In the genomic region with DNA sequence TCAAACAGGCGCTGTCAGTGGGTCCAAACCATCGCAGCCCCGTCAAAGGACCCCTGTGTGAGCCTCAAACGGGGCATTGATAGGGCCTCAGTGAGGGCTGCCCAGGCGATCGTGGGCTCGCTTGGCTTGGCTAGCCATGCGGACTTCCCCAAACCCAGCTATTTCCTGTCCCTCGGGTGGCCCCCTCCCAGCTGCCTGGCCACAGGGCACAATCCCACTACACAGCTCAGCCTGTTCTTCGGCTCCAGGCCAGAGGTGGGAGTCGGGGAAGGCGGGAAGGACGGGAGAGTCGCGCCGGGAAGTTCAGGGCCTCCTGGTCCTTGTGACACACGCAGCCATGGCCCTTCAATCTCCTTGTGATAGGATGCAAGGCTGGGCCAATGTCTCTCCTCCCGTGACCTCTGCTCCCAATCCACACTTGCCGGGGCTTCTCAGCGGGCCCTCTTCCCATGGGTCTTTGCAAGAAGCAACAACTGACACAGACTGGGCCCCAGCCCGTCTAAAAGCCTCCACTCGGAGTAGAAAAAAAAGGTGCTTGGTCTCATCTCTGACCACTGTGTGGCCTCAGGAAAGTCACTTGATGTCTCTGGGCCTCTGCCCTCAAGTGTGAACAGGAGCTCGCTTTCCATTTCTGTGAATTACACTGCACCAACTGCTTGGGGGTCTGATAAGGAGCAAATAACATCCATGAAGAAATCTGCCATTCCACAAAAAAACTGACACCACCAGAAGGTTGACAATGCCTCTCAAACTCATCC, we compare ENCODE assay signal across 20 cellular contexts. TPM values are rescaled to one million over a fixed set of nuclear protein-coding genes. Genes with fewer than 3 reads are reported as not detected.
DNase-seq lines count a peak whose midpoint lies in the region; ATAC-seq, FAIRE-seq and TF ChIP-seq lines count a peak whose summit lies in the region.
"Had no signal": no experiment of that assay in that cellular context is flagged by ENCODE, and none has a peak within 500 bp of the region (broad histone marks: within the 10 kb centered on the region; RNA-seq: fewer than 3 reads in every experiment).

No MANE protein-coding gene starts in this region.

- H4K20me1 ChIP-seq in HepG2 (ENCODE audit: insufficient read depth, low read length) (no peaks in the 10 kb centered on the region), GM23248 (ENCODE audit: insufficient read depth) (no peaks in the 10 kb centered on the region)

- H3K79me2 ChIP-seq in HepG2 (ENCODE audit: insufficient read depth, low read length) (no peaks in the 10 kb centered on the region), GM23248 (ENCODE audit: insufficient read depth) (no peaks in the 10 kb centered on the region)

- no peak overlapping the region for H3K27ac ChIP-seq in HepG2 (ENCODE audit: extremely low read length, insufficient read depth, low read length)
- no peak overlapping the region for H3K27ac ChIP-seq in right lobe of liver
- peak overlapping the region; percentile 83 for H3K27ac ChIP-seq in SJCRH30
- H3K27ac ChIP-seq in aorta (ENCODE audit: low read depth in 1 of 2, low read length in 2 of 2): no peak overlapping the region
- H3K27ac ChIP-seq in GM23248: no peak overlapping the region
- H3K27ac ChIP-seq: brain microvascular endothelial cell, WERI-Rb-1 had no signal

- WGBS in HepG2 (ENCODE audit: low lambda C conversion rate): 40% methylated on average over 4 of the region's 23 CpGs
- 69% methylated on average over 7 of the region's 23 CpGs for WGBS in right lobe of liver (ENCODE audit: insufficient coverage, low coverage, low lambda C conversion rate, missing lambda C conversion rate)
- WGBS in aorta, 2 donors: 69 to 70% methylated on average over 23 of the region's 23 CpGs
- WGBS in GM23248 (ENCODE audit: low coverage in 1 of 2, low lambda C conversion rate in 2 of 2, missing lambda C conversion rate in 2 of 2), 2 experiments: 54 to 60% methylated on average over 23 of the region's 23 CpGs

- H3K36me3 ChIP-seq in HepG2 (replicated peaks in 1 of 2; ENCODE audit: control insufficient read depth in 1 of 2, insufficient read depth in 2 of 2, low read length in 2 of 2): no peaks in the 10 kb centered on the region
- peaks cover 0 to 2% (median 0%) of the 10 kb centered on the region in 4 donors for H3K36me3 ChIP-seq in right lobe of liver
- H3K36me3 ChIP-seq in SJCRH30: no peaks in the 10 kb centered on the region
- no peaks in the 10 kb centered on the region for H3K36me3 ChIP-seq in aorta (ENCODE audit: control insufficient read depth in 1 of 2, insufficient read depth in 2 of 2, low read length in 1 of 2)
- no peaks in the 10 kb centered on the region for H3K36me3 ChIP-seq in GM23248 (ENCODE audit: low read depth)
- H3K36me3 ChIP-seq: brain microvascular endothelial cell, WERI-Rb-1 had no signal

- intact Hi-C loops in HepG2 (cut with micrococcal nuclease; ENCODE audit: unreplicated experiment): no loop called here
- intact Hi-C loops in right lobe of liver (cut with DNase I): no loop called here
- intact Hi-C loops in aorta (cut with DNase I): no loop called here

- BruUV-seq in HepG2 (replicated peaks; lab: Mats Ljungman, UMichigan): no TSS peak

- no peaks in the 10 kb centered on the region for H3F3A ChIP-seq in GM23248 (ENCODE audit: insufficient read depth)

- TF ChIP-seq POLR2A in HepG2 (IDR thresholded peaks at IDR 0.05; ENCODE audit: insufficient read depth in 1 of 2, low read depth in 2 of 2, low read length in 2 of 2): no peak
- TF ChIP-seq POLR2A in right lobe of liver (IDR thresholded peaks at IDR 0.05): no peak

- TF ChIP-seq RAD21 in HepG2 (CRISPR knock-in tag; IDR thresholded peaks at IDR 0.05): no peak

- H2AFZ ChIP-seq in HepG2 (ENCODE audit: low read length): no peak overlapping the region
- H2AFZ ChIP-seq in GM23248: no peak overlapping the region

- in situ Hi-C loops in HepG2 (cut with HindIII; ENCODE audit: extremely low pct_ligation_motif_present, low pct_unique_long_range_greater_than_20kb): no loop called here
- in situ Hi-C loops in GM23248 (cut with MboI): no loop called here

- H3K4me3 ChIP-seq in HepG2 (replicated peaks in 1 of 3; ENCODE audit: insufficient read depth in 1 of 3, low read depth in 2 of 3, low read length in 3 of 3) (no peak overlapping the region), right lobe of liver (no peak overlapping the region), SJCRH30 (no peak overlapping the region), aorta (ENCODE audit: low read length in 2 of 2) (no peak overlapping the region), GM23248 (no peak overlapping the region)

- no peak for TF ChIP-seq CTCF in HepG2 (CRISPR knock-in tag; IDR thresholded peaks at IDR 0.05)
- TF ChIP-seq CTCF in right lobe of liver (IDR thresholded peaks at IDR 0.05): no peak

- DNase-seq in HepG2 (ENCODE audit: low spot score): no peak
- DNase-seq in right lobe of liver: no peak
- DNase-seq in SJCRH30: peak; percentile 81
- DNase-seq in left kidney (ENCODE audit: low read depth, low spot score): peak; percentile 82
- DNase-seq in aorta: no peak
- DNase-seq in GM23248: no peak
- DNase-seq in NCI-H2196 treated with DMSO at 0.1 percent for 48 hours (lab: John Stamatoyannopoulos, UW; ENCODE audit: unreplicated experiment): no peak
- DNase-seq: activated T-cell treated with anti-CD3 and anti-CD28 coated beads, Interleukin-2, amount 50 U/mL, for 48 hours; brain microvascular endothelial cell; DND-41; NCI-H1092 treated with DMSO at 0.1 percent for 48 hours; NCI-H446 treated with DMSO at 0.1 percent for 48 hours; occipital lobe; WERI-Rb-1 had no signal

- TF ChIP-seq EP300 in HepG2 (IDR thresholded peaks at IDR 0.05; ENCODE audit: low read depth in 2 of 2, low read length in 2 of 2) (no peak), HepG2 (CRISPR knock-in tag; IDR thresholded peaks at IDR 0.05; ENCODE audit: borderline replicate concordance) (no peak)

- ATAC-seq in HepG2 (peak; percentile 19; the same call in 1 of the 3 replicates), right lobe of liver (no peak), aorta (ENCODE audit: low FRiP score) (peak; percentile 46), HG02763 (IDR thresholded peaks at IDR 0.05; ENCODE audit: unreplicated experiment) (no peak)
- ATAC-seq: left lobe of liver, Right ventricle myocardium inferior had no signal

- FAIRE-seq in HepG2 (lab: Jason Lieb, UNC): no peak
- FAIRE-seq: endometrium had no signal

- H3K4me1 ChIP-seq in HepG2 (ENCODE audit: insufficient read depth, low read length) (no peaks in the 10 kb centered on the region), right lobe of liver (no peaks in the 10 kb centered on the region), SJCRH30 (peaks cover 58% of the 10 kb centered on the region), aorta (ENCODE audit: control insufficient read depth in 1 of 2, insufficient read depth in 2 of 2, low read length in 2 of 2) (no peaks in the 10 kb centered on the region), GM23248 (ENCODE audit: insufficient read depth) (no peaks in the 10 kb centered on the region)

- no peak overlapping the region for H3K4me2 ChIP-seq in HepG2 (ENCODE audit: low read depth, low read length)
- H3K4me2 ChIP-seq in GM23248 (ENCODE audit: unreplicated experiment): no peak overlapping the region

- CTCF ChIA-PET in HepG2 (lab: Yijun Ruan, JAX; ENCODE audit: low intra/inter-chr PET ratio, low total read pairs): no interaction called here

- no peaks in the 10 kb centered on the region for H3K9me3 ChIP-seq in HepG2 (ENCODE audit: low read length)
- no peaks in the 10 kb centered on the region for H3K9me3 ChIP-seq in right lobe of liver
- H3K9me3 ChIP-seq in SJCRH30 (replicated peaks): no peaks in the 10 kb centered on the region
- H3K9me3 ChIP-seq in aorta (ENCODE audit: control insufficient read depth, low read length): no peaks in the 10 kb centered on the region
- H3K9me3 ChIP-seq in GM23248 (ENCODE audit: low read depth): no peaks in the 10 kb centered on the region

- no peaks in the 10 kb centered on the region for H3K9me2 ChIP-seq in GM23248 (ENCODE audit: insufficient read depth)

- POLR2A ChIA-PET in HepG2 (lab: Yijun Ruan, JAX): no interaction called here

- peaks cover 2 to 10% of the 10 kb centered on the region in 2 experiments; a peak in 4 of 5 replicates for H3K27me3 ChIP-seq in HepG2 (ENCODE audit: control insufficient read depth in 1 of 2, insufficient read depth in 2 of 2, low read length in 2 of 2)
- H3K27me3 ChIP-seq in right lobe of liver: no peaks in the 10 kb centered on the region
- H3K27me3 ChIP-seq in SJCRH30: no peaks in the 10 kb centered on the region
- no peaks in the 10 kb centered on the region for H3K27me3 ChIP-seq in aorta (ENCODE audit: control insufficient read depth in 1 of 2, insufficient read depth in 2 of 2, low read length in 1 of 2)
- peaks cover 6% of the 10 kb centered on the region; the same call in 1 of the 2 replicates for H3K27me3 ChIP-seq in GM23248 (replicated peaks; ENCODE audit: insufficient read depth)
- H3K27me3 ChIP-seq: brain microvascular endothelial cell had no signal

- H3K9ac ChIP-seq in HepG2 (ENCODE audit: insufficient read depth, low read depth, low read length): no peak overlapping the region
- no peak overlapping the region for H3K9ac ChIP-seq in GM23248

RNA-seq across cellular contexts. Expression of a gene that starts 7.1 kb away (rescaled TPM):
- 0.04 TPM in 1 of 2 replicates, not detected in the other for total RNA-seq in HepG2 (2016; rRNA removed; fragmentation: Illumina TruSeq; extraction: Trizol)
- total RNA-seq in HepG2 (2016; cell fraction: cytosol; rRNA removed; fragmentation: Illumina TruSeq; extraction: Trizol; ENCODE audit: low read depth): not detected in 2 replicates
- not detected in 2 replicates for total RNA-seq in HepG2 (2016; cell fraction: insoluble cytoplasmic fraction; rRNA removed; fragmentation: Illumina TruSeq; extraction: Trizol)
- not detected in 2 replicates for total RNA-seq in HepG2 (2016; cell fraction: membrane; rRNA removed; fragmentation: Illumina TruSeq; extraction: Trizol)
- not detected in 2 replicates for total RNA-seq in HepG2 (2016; cell fraction: nucleus; rRNA removed; fragmentation: Illumina TruSeq; extraction: Trizol)
- polyA plus RNA-seq in HepG2 (2011; rRNA removed): 0.03 and 0.05 TPM in 2 replicates
- polyA plus RNA-seq in HepG2 (2011; cell fraction: cytosol; rRNA removed): 0.11 TPM in 1 of 2 replicates, not detected in the other
- 0.66 and 0.77 TPM in 2 replicates for polyA plus RNA-seq in HepG2 (2011; cell fraction: nucleus; rRNA removed)
- 0.05 TPM in 1 of 2 replicates, not detected in the other for polyA plus RNA-seq in HepG2 (2012)
- polyA plus RNA-seq in HepG2 (2016; cell fraction: cytosol; fragmentation: Illumina TruSeq; extraction: Trizol; ENCODE audit: low read depth): not detected in 2 replicates
- polyA plus RNA-seq in HepG2 (2016; cell fraction: insoluble cytoplasmic fraction; fragmentation: Illumina TruSeq; extraction: Trizol; ENCODE audit: low read depth): not detected in 2 replicates
- not detected in 2 replicates for polyA plus RNA-seq in HepG2 (2016; cell fraction: membrane; fragmentation: Illumina TruSeq; extraction: Trizol; ENCODE audit: low read depth)
- polyA plus RNA-seq in HepG2 (2016; cell fraction: nucleus; fragmentation: Illumina TruSeq; extraction: Trizol; ENCODE audit: insufficient read depth, low read depth): 0.26 TPM in 1 of 2 replicates, not detected in the other
- 0.12 TPM in 1 of 2 replicates, not detected in the other for polyA minus RNA-seq in HepG2 (2011; rRNA and poly(A)+ RNA removed; ENCODE audit: low replicate concordance)
- polyA minus RNA-seq in HepG2 (2011; cell fraction: cytosol; rRNA and poly(A)+ RNA removed): not detected in 2 replicates
- 0.12 and 0.26 TPM in 2 replicates for polyA minus RNA-seq in HepG2 (2011; cell fraction: nucleus; rRNA and poly(A)+ RNA removed)
- not detected for total RNA-seq in right lobe of liver
- total RNA-seq in SJCRH30 (2014; rRNA removed; shearing (Covaris generic)): 0.47 and 0.89 TPM in 2 replicates
- total RNA-seq in aorta: under 1 TPM in 1 of 2 donors, not detected in 1; 0.42 TPM
- not detected for polyA plus RNA-seq in aorta
- 0.32 TPM in 1 of 2 replicates, not detected in the other for total RNA-seq in GM23248 (2014; rRNA removed; shearing (Covaris generic))
- 0.11 TPM in 1 of 2 replicates, not detected in the other for polyA plus RNA-seq in GM23248 (2016; fragmentation: Nextera tagmentation; extraction: Ambion mirVana)
- total RNA-seq: glomerular endothelial cell, HT1080, left lobe of liver, Right ventricle myocardium inferior had no signal

RNA-seq across cellular contexts. Expression of a gene that starts 27.0 kb away (rescaled TPM):
- 0.34 and 0.86 TPM in 2 replicates for total RNA-seq in HepG2 (2016; rRNA removed; fragmentation: Illumina TruSeq; extraction: Trizol)
- 0.18 and 0.30 TPM in 2 replicates for total RNA-seq in HepG2 (2016; cell fraction: cytosol; rRNA removed; fragmentation: Illumina TruSeq; extraction: Trizol; ENCODE audit: low read depth)
- 0.18 and 0.45 TPM in 2 replicates for total RNA-seq in HepG2 (2016; cell fraction: insoluble cytoplasmic fraction; rRNA removed; fragmentation: Illumina TruSeq; extraction: Trizol)
- 0.48 and 0.56 TPM in 2 replicates for total RNA-seq in HepG2 (2016; cell fraction: membrane; rRNA removed; fragmentation: Illumina TruSeq; extraction: Trizol)
- total RNA-seq in HepG2 (2016; cell fraction: nucleus; rRNA removed; fragmentation: Illumina TruSeq; extraction: Trizol): 0.34 and 0.53 TPM in 2 replicates
- polyA plus RNA-seq in HepG2 (2011; rRNA removed): 0.41 and 0.76 TPM in 2 replicates
- polyA plus RNA-seq in HepG2 (2011; cell fraction: cytosol; rRNA removed): 0.64 and 0.79 TPM in 2 replicates
- 0.59 and 0.61 TPM in 2 replicates for polyA plus RNA-seq in HepG2 (2011; cell fraction: nucleus; rRNA removed)
- polyA plus RNA-seq in HepG2 (2012): 0.19 and 0.38 TPM in 2 replicates
- polyA plus RNA-seq in HepG2 (2016; cell fraction: cytosol; fragmentation: Illumina TruSeq; extraction: Trizol; ENCODE audit: low read depth): 0.33 and 0.38 TPM in 2 replicates
- 0.57 and 0.76 TPM in 2 replicates for polyA plus RNA-seq in HepG2 (2016; cell fraction: insoluble cytoplasmic fraction; fragmentation: Illumina TruSeq; extraction: Trizol; ENCODE audit: low read depth)
- 0.54 and 0.79 TPM in 2 replicates for polyA plus RNA-seq in HepG2 (2016; cell fraction: membrane; fragmentation: Illumina TruSeq; extraction: Trizol; ENCODE audit: low read depth)
- polyA plus RNA-seq in HepG2 (2016; cell fraction: nucleus; fragmentation: Illumina TruSeq; extraction: Trizol; ENCODE audit: insufficient read depth, low read depth): 1.1 TPM in 2 replicates
- polyA minus RNA-seq in HepG2 (2011; rRNA and poly(A)+ RNA removed; ENCODE audit: low replicate concordance): 2.1 and 4.6 TPM in 2 replicates
- polyA minus RNA-seq in HepG2 (2011; cell fraction: cytosol; rRNA and poly(A)+ RNA removed): 0.59 TPM in 1 of 2 replicates, not detected in the other
- polyA minus RNA-seq in HepG2 (2011; cell fraction: nucleus; rRNA and poly(A)+ RNA removed): not detected in 2 replicates
- 10 to 100 TPM; 21.2 to 81.0 (median 29.8) TPM for total RNA-seq in right lobe of liver
- total RNA-seq in SJCRH30 (2014; rRNA removed; shearing (Covaris generic)): 31.5 and 34.9 TPM in 2 replicates
- total RNA-seq in aorta: 100 to 1,000 TPM; 114 to 116 TPM
- 100 to 1,000 TPM in 1 of 2 donors, 10 to 100 TPM in 1; 18.0 to 122 TPM for polyA plus RNA-seq in aorta
- total RNA-seq in GM23248 (2014; rRNA removed; shearing (Covaris generic)): not detected in 2 replicates
- polyA plus RNA-seq in GM23248 (2016; fragmentation: Nextera tagmentation; extraction: Ambion mirVana): 0.36 and 0.74 TPM in 2 replicates

Comparison
In these comparisons a context has a peak if more than half of its experiments do, and no peak if none do; other contexts are left out.
1. ATAC-seq: peak in HepG2 (single experiment) and aorta (single experiment); none in right lobe of liver (0 of 4) and HG02763 (single experiment).
2. RNA of a gene that starts 27.0 kb away (total RNA-seq): 114 to 116 TPM in aorta, 31.5 to 34.9 TPM in SJCRH30 and 21.2 to 81.0 TPM in right lobe of liver; 0.18 to 0.86 TPM in HepG2 and not detected in GM23248; every median in the first group is over 10 times any median in the second.
3. DNase-seq: peak in SJCRH30 (2 of 2) and left kidney (single experiment); none in HepG2 (single experiment), right lobe of liver (0 of 3), aorta (0 of 2), GM23248 (single experiment) and NCI-H2196 treated with DMSO at 0.1 percent for 48 hours (single experiment).